ENCODE assay signal across 27 cellular contexts in genomic region chr1:239896569-239896968, GRCh38.
A peak's percentile ranks its signal among the peaks of the same experiment; 100 is the strongest.
DNase-seq lines count a peak whose midpoint lies in the region; ATAC-seq, FAIRE-seq and TF ChIP-seq lines count a peak whose summit lies in the region.
"Had no signal": no experiment of that assay in that cellular context is flagged by ENCODE, and none has a peak within 500 bp of the region (broad histone marks: within the 10 kb centered on the region; RNA-seq: fewer than 3 reads in every experiment).

No MANE protein-coding gene starts in this region.

- no peak overlapping the region for H3K9ac ChIP-seq in SK-N-SH
- H3K9ac ChIP-seq in endodermal cell (ENCODE audit: extremely low read depth, low read length, poor library complexity, severe bottlenecking), result no peak overlapping the region
- no peak overlapping the region for H3K9ac ChIP-seq in stomach smooth muscle (ENCODE audit: low read length in 2 of 2)
- H3K9ac ChIP-seq: BLaER1 treated with 17β-estradiol and CSF1 and Interleukin-3, amounts not matched to agents 10 nM and 100 nM had no signal

- H3K4me3 Mint-ChIP-seq in endodermal cell, result no peak overlapping the region
- H3K4me3 Mint-ChIP-seq: CD14-positive monocyte; CD4-positive, alpha-beta T cell; CD8-positive, alpha-beta memory T cell; GM23338; HFFc6 had no signal

- FAIRE-seq in pancreas (lab: Jason Lieb, UNC), result no peak
- FAIRE-seq: A549, D721Med, GM12891, GM18507 had no signal

- H3K4me1 ChIP-seq in SK-N-SH (ENCODE audit: control insufficient read depth in 1 of 2, insufficient read depth in 2 of 2, low read depth in 1 of 2, low read length in 1 of 2) (peaks cover 9 to 52% of the 10 kb centered on the region in 2 experiments; a peak in 3 of 4 replicates), endodermal cell (ENCODE audit: control insufficient read depth, insufficient read depth, low read length) (peaks cover 9% of the 10 kb centered on the region), gastroesophageal sphincter (peaks cover 2 to 49% (median 20%) of the 10 kb centered on the region in 3 donors), stomach smooth muscle (ENCODE audit: control insufficient read depth, insufficient read depth, low read length) (peaks cover 9% of the 10 kb centered on the region), pancreas (peaks cover 11 to 17% (median 16%) of the 10 kb centered on the region in 3 donors)

- peaks cover 9% of the 10 kb centered on the region for H3K36me3 Mint-ChIP-seq in endodermal cell (ENCODE audit: low read depth)
- H3K36me3 Mint-ChIP-seq: CD14-positive monocyte; CD8-positive, alpha-beta memory T cell had no signal

- H3K27me3 ChIP-seq in SK-N-SH (ENCODE audit: insufficient read depth) (no peaks in the 10 kb centered on the region), endodermal cell (ENCODE audit: control insufficient read depth, insufficient read depth, low read length, poor library complexity, severe bottlenecking) (no peaks in the 10 kb centered on the region), gastroesophageal sphincter (no peaks in the 10 kb centered on the region), stomach smooth muscle (ENCODE audit: control insufficient read depth in 1 of 2, insufficient read depth in 2 of 2, low read length in 2 of 2) (no peaks in the 10 kb centered on the region), pancreas (no peaks in the 10 kb centered on the region)
- H3K27me3 ChIP-seq: BE2C; BLaER1 treated with 17β-estradiol and CSF1 and Interleukin-3, amounts not matched to agents 10 nM and 100 nM had no signal

- H3K9me2 ChIP-seq in SK-N-SH, result no peaks in the 10 kb centered on the region

- no peak overlapping the region for H3K4me2 ChIP-seq in SK-N-SH

- DNase-seq in SK-N-SH (peak; percentile 37), endodermal cell (peak; percentile 25), GM19240 (ENCODE audit: insufficient read length, low spot score) (no peak), pancreas (no peak)
- DNase-seq: 8988T; ACHN; AML-193; BE2C; CD4-positive, alpha-beta T cell; CD8-positive, alpha-beta memory T cell; DMS 273 treated with DMSO at 0.1 percent for 48 hours; DMS79; EL; GDM1; HFFc6 had no signal

- peaks cover 4% of the 10 kb centered on the region for H3F3A ChIP-seq in SK-N-SH (replicated peaks; ENCODE audit: insufficient read depth)

- no peaks in the 10 kb centered on the region for H3K36me3 ChIP-seq in SK-N-SH (replicated peaks in 1 of 2; ENCODE audit: control insufficient read depth in 1 of 2, insufficient read depth in 2 of 2, low read length in 1 of 2)
- H3K36me3 ChIP-seq in endodermal cell (ENCODE audit: control insufficient read depth, insufficient read depth, low read length), result no peaks in the 10 kb centered on the region
- peaks cover 0 to 5% of the 10 kb centered on the region in 2 donors for H3K36me3 ChIP-seq in gastroesophageal sphincter
- H3K36me3 ChIP-seq in stomach smooth muscle (ENCODE audit: control insufficient read depth in 2 of 2, insufficient read depth in 2 of 2, low read length in 2 of 2), result no peaks in the 10 kb centered on the region
- no peaks in the 10 kb centered on the region for H3K36me3 ChIP-seq in pancreas
- H3K36me3 ChIP-seq: BE2C; BLaER1 treated with 17β-estradiol and CSF1 and Interleukin-3, amounts not matched to agents 10 nM and 100 nM; HAP-1 had no signal

- 82% methylated on average over 2 of the region's 2 CpGs for WGBS in SK-N-SH (ENCODE audit: low lambda C conversion rate)
- 84 to 100% methylated on average over 1 to 2 of the region's 2 CpGs for WGBS in endodermal cell (ENCODE audit: insufficient coverage in 1 of 2, insufficient read length in 1 of 2), 2 experiments
- 90 to 95% methylated on average over 2 of the region's 2 CpGs for WGBS in gastroesophageal sphincter (ENCODE audit: low coverage in 1 of 2), 2 donors
- WGBS in pancreas, 2 donors, result 70 to 87% methylated on average over 2 of the region's 2 CpGs

- no peaks in the 10 kb centered on the region for H3K79me2 ChIP-seq in SK-N-SH (ENCODE audit: insufficient read depth)

- CTCF ChIA-PET in SK-N-SH (lab: Yijun Ruan, JAX), result interaction anchor here (0.8 to 2.1 kb wide), 5 partner anchors 25 to 588 kb away, joined by 3 to 12 read pairs (median 3); no protein-coding TSS in a partner anchor

- no peak overlapping the region for H2AFZ ChIP-seq in SK-N-SH (ENCODE audit: low read depth)
- H2AFZ ChIP-seq: GM23338 had no signal

- peak overlapping the region in 1 of 2 experiments; percentile 99; a peak in 2 of 4 replicates for H3K27ac ChIP-seq in SK-N-SH (ENCODE audit: low read depth in 2 of 2, low read length in 1 of 2)
- H3K27ac ChIP-seq in endodermal cell (ENCODE audit: low read depth, low read length), result no peak overlapping the region
- peak overlapping the region in 3 of 4 donors; percentile 49 to 66 (median 66) for H3K27ac ChIP-seq in gastroesophageal sphincter
- H3K27ac ChIP-seq in stomach smooth muscle (ENCODE audit: low read length), result peak overlapping the region; percentile 8
- no peak overlapping the region for H3K27ac ChIP-seq in pancreas
- H3K27ac ChIP-seq: BLaER1 treated with 17β-estradiol and CSF1 and Interleukin-3, amounts not matched to agents 10 nM and 100 nM had no signal

- no peaks in the 10 kb centered on the region for H4K20me1 ChIP-seq in SK-N-SH (ENCODE audit: insufficient read depth)
- H4K20me1 ChIP-seq: BLaER1 treated with 17β-estradiol and CSF1 and Interleukin-3, amounts not matched to agents 10 nM and 100 nM had no signal

- H3K27ac Mint-ChIP-seq in endodermal cell, result no peak overlapping the region
- H3K27ac Mint-ChIP-seq: CD14-positive monocyte; CD4-positive, alpha-beta T cell; GM23338; HFFc6 had no signal

- POLR2A ChIA-PET in SK-N-SH (lab: Yijun Ruan, JAX), result interaction anchor here (0.7 to 2.5 kb wide), 4 partner anchors 25 to 509 kb away, joined by 3 to 17 read pairs (median 4); partner anchors contain the start of gene CHRM3

- ATAC-seq in SK-N-SH treated with all-trans-retinoic acid at 6 μM for 48 hours, result no peak
- no peak for ATAC-seq in gastroesophageal sphincter
- ATAC-seq in GM21367 (IDR thresholded peaks at IDR 0.05; ENCODE audit: unreplicated experiment), result no peak
- no peak for ATAC-seq in pancreas
- ATAC-seq: A549, GM23338 had no signal

- H3K9me3 Mint-ChIP-seq in endodermal cell, result no peaks in the 10 kb centered on the region
- H3K9me3 Mint-ChIP-seq: CD14-positive monocyte; CD4-positive, alpha-beta T cell; CD8-positive, alpha-beta memory T cell; HFFc6 had no signal

- no peaks in the 10 kb centered on the region for H3K9me3 ChIP-seq in SK-N-SH
- H3K9me3 ChIP-seq in endodermal cell (ENCODE audit: control insufficient read depth, low read length), result peaks cover 6% of the 10 kb centered on the region
- H3K9me3 ChIP-seq in gastroesophageal sphincter, result no peaks in the 10 kb centered on the region
- H3K9me3 ChIP-seq in stomach smooth muscle (ENCODE audit: control insufficient read depth in 2 of 2, low read length in 2 of 2), result no peaks in the 10 kb centered on the region
- no peaks in the 10 kb centered on the region for H3K9me3 ChIP-seq in pancreas
- H3K9me3 ChIP-seq: A549, BE2C, HAP-1 had no signal

- H3K27me3 Mint-ChIP-seq in endodermal cell (ENCODE audit: insufficient read depth), result peaks cover 29% of the 10 kb centered on the region

- no peak; the same call in 1 of the 2 replicates for TF ChIP-seq RAD21 in SK-N-SH (IDR thresholded peaks at IDR 0.05; ENCODE audit: low read length)

- H3K4me3 ChIP-seq in SK-N-SH (ENCODE audit: low read depth in 2 of 2, low read length in 1 of 2), result no peak overlapping the region
- no peak overlapping the region for H3K4me3 ChIP-seq in endodermal cell (ENCODE audit: low read length)
- no peak overlapping the region for H3K4me3 ChIP-seq in gastroesophageal sphincter
- no peak overlapping the region for H3K4me3 ChIP-seq in stomach smooth muscle (ENCODE audit: low read length in 2 of 2)
- no peak overlapping the region for H3K4me3 ChIP-seq in pancreas
- H3K4me3 ChIP-seq: A549; BLaER1 treated with 17β-estradiol and CSF1 and Interleukin-3, amounts not matched to agents 10 nM and 100 nM; GM23338; HAP-1 had no signal

- TF ChIP-seq EP300 in SK-N-SH (IDR thresholded peaks at IDR 0.05; ENCODE audit: borderline replicate concordance in 1 of 2, low read depth in 1 of 2, low read length in 1 of 2) (peak in 1 of 2 experiments; percentile 98; a peak in 2 of 4 replicates), gastroesophageal sphincter (IDR thresholded peaks at IDR 0.05) (no peak)

- peaks cover 15% of the 10 kb centered on the region for H3K4me1 Mint-ChIP-seq in endodermal cell

- TF ChIP-seq POLR2A in gastroesophageal sphincter (IDR thresholded peaks at IDR 0.05), result no peak

- intact Hi-C loops in pancreas (cut with DNase I), result loop anchor here in 1 of 3 donors (10.0 kb wide), 1 partner anchor 492 kb away; no protein-coding TSS in a partner anchor

- no peak for TF ChIP-seq CTCF in SK-N-SH (IDR thresholded peaks at IDR 0.05)
- TF ChIP-seq CTCF in endodermal cell (conservative IDR thresholded peaks at IDR 0.05), result no peak
- no peak for TF ChIP-seq CTCF in gastroesophageal sphincter (IDR thresholded peaks at IDR 0.05)
- no peak for TF ChIP-seq CTCF in pancreas (IDR thresholded peaks at IDR 0.05)

TF ChIP-seq in SK-N-SH, 30 proteins besides CTCF, POLR2A, EP300 and RAD21 (continues in another document):
- TF ChIP-seq RCOR1 (IDR thresholded peaks at IDR 0.05; ENCODE audit: low read length) (peak; percentile 79; the same call in 1 of the 2 replicates), FOSL2 (IDR thresholded peaks at IDR 0.05; ENCODE audit: borderline replicate concordance, low read depth) (no peak)

TF ChIP-seq in SK-N-SH treated with all-trans-retinoic acid at 6 μM for 48 hours, 23 proteins besides CTCF, POLR2A, EP300 and RAD21 (continues in another document):
- no peak for TF ChIP-seq ZNF70 (CRISPR knock-in tag; IDR thresholded peaks at IDR 0.05)
- TF ChIP-seq ZNF565 (CRISPR knock-in tag; conservative IDR thresholded peaks at IDR 0.05; ENCODE audit: low read depth), result no peak
- TF ChIP-seq CSDC2 (CRISPR knock-in tag; IDR thresholded peaks at IDR 0.05), result no peak
- TF ChIP-seq TCF4 (CRISPR knock-in tag; IDR thresholded peaks at IDR 0.05; ENCODE audit: borderline replicate concordance), result no peak

Comparison
In these comparisons a context has a peak if more than half of its experiments do, and no peak if none do; other contexts are left out.
1. DNase-seq: peak in SK-N-SH (single experiment) and endodermal cell (single experiment); none in GM19240 (single experiment) and pancreas (0 of 6).
2. H3K27ac ChIP-seq: peak in gastroesophageal sphincter (3 of 4) and stomach smooth muscle (single experiment); none in endodermal cell (single experiment) and pancreas (0 of 4).